In the genomic region with DNA sequence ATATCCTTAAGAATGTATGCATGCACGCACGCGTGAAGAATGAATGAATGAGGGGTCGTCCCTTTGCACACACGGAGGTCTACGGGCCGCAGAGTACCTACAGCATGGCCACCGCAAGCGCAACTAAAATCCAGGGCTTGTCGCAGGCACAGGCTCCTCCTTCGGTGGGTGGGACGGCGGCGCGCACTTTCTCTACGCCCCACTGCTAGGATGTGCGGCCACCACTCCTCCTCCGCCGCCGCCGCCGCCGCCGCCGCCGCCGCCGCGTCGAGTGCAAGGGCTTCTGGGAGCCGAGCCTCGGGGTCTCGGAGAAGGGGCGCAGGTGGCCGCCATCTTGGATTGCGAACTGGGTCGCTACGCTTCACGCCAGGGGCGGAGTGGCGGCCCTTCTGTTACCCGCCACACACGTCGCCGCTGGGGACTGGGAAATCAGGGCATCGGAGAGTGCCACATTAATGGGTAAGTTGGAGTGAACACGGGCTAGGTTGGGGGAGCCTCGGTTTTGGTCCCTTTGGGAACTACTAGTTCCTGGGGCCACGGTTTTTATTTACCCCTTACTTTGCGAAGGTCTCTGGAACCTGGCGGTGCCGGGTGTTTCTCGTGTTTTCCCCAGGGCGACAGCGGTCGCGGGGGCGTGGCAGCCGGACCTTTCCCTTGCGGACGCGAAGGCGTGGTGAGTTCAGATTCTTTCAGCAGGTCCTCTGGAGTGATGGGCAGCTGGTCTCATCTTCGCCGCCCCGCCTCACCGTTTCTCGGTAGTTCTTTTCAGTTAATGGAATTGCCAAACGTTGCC, we compare ENCODE assay signal across 8 cellular contexts. TPM values are rescaled to one million over a fixed set of nuclear protein-coding genes. Genes with fewer than 3 reads are reported as not detected.
DNase-seq lines count a peak whose midpoint lies in the region; ATAC-seq and TF ChIP-seq lines count a peak whose summit lies in the region.

A gene (plus strand): TSS at position 332 of the 793 bp plus-strand sequence. CDS start 124 bp downstream, at position 456.

- 0% methylated on average over 45 to 46 of the region's 69 CpGs for WGBS in lower leg skin, 2 donors

- H3K4me3 ChIP-seq in lower leg skin (ENCODE audit: low read depth, poor library complexity, severe bottlenecking), result peak within 1 kb of the TSS; percentile 79

- DNase-seq in CD1c-positive myeloid dendritic cell (ENCODE audit: extremely low spot score), result peak; percentile 92
- peak; percentile 82 for DNase-seq in NCI-H748 treated with DMSO at 0.1 percent for 48 hours (lab: John Stamatoyannopoulos, UW)
- DNase-seq in activated CD4-positive, alpha-beta T cell treated with anti-CD3 and anti-CD28 coated beads, Interleukin-2, amount 50 U/mL, for 4 hours, result peak; percentile 91
- DNase-seq in dermis microvascular lymphatic vessel endothelial cell (ENCODE audit: low read depth in 2 of 2), result peak; percentile 74 to 94
- DNase-seq in lower leg skin (ENCODE audit: low spot score in 2 of 2), result peak; percentile 86 to 97
- DNase-seq in stimulated activated CD4-positive, alpha-beta T cell treated with anti-CD3 and anti-CD28 coated beads, Interleukin-4, amount 100 ng/mL, for 4 hours, result peak; percentile 88 to 89

- TF ChIP-seq POLR2A in lower leg skin (IDR thresholded peaks at IDR 0.05), result no peak

- peak; percentile 97 for ATAC-seq in GM19397 (IDR thresholded peaks at IDR 0.05; ENCODE audit: unreplicated experiment)
- peak; percentile 91 for ATAC-seq in HG03565 (IDR thresholded peaks at IDR 0.05; ENCODE audit: unreplicated experiment)

- TF ChIP-seq CTCF in lower leg skin (IDR thresholded peaks at IDR 0.05), result no peak

- intact Hi-C loops in lower leg skin (cut with DNase I; ENCODE audit: low total_unique reads), result no loop called here

RNA-seq across cellular contexts. Expression of the gene that starts here (rescaled TPM):
- total RNA-seq in dermis microvascular lymphatic vessel endothelial cell (6.9 and 9.9 TPM in 2 replicates), lower leg skin (10 to 100 TPM in 1 of 4 donors, 1 to 10 TPM in 3; 6.3 to 22.2 (median 8.9) TPM)

Comparison
In these comparisons a context has a peak if more than half of its experiments do, and no peak if none do; other contexts are left out.
1. Peak in every context shown above with its lines: DNase-seq, ATAC-seq and H3K4me3 ChIP-seq.